8 cellular contexts compared by ENCODE assay signal in genomic region chr1:32178380-32179192, GRCh38. TPM values are rescaled to one million over a fixed set of nuclear protein-coding genes. Genes with fewer than 3 reads are reported as not detected.
DNase-seq lines count a peak whose midpoint lies in the region; ATAC-seq and TF ChIP-seq lines count a peak whose summit lies in the region.

No MANE protein-coding gene starts in this region.

- no peak overlapping the region for H4K8ac ChIP-seq in mesenchymal stem cell (ENCODE audit: low read length)

- POLR2A ChIA-PET in HEK293T (lab: Yijun Ruan, JAX): interaction anchor here (0.6 to 3.6 kb wide), 28 partner anchors 8 to 534 kb away, joined by 3 to 28 read pairs (median 4); partner anchors contain the start of genes BSDC1, CCDC28B, IQCC and KPNA6

- H3K14ac ChIP-seq in mesenchymal stem cell (ENCODE audit: low read length in 2 of 2): no peak overlapping the region

- no peaks in the 10 kb centered on the region for H3K9me3 ChIP-seq in heart right ventricle
- no peaks in the 10 kb centered on the region for H3K9me3 ChIP-seq in adrenal gland (replicated peaks in 1 of 3)
- no peaks in the 10 kb centered on the region for H3K9me3 ChIP-seq in mesenchymal stem cell (ENCODE audit: control insufficient read depth, low read length)
- no peaks in the 10 kb centered on the region for H3K9me3 ChIP-seq in aorta (ENCODE audit: control insufficient read depth, low read length)

- intact Hi-C loops in heart right ventricle (cut with DNase I): loop anchor here in 2 of 10 donors (5.0 to 10.0 kb wide), 2 partner anchors 64 to 71 kb away; partner anchors contain the start of gene KPNA6 (in 1 of the 2)
- intact Hi-C loops in left ventricle myocardium superior (cut with micrococcal nuclease): no loop called here
- intact Hi-C loops in adrenal gland (cut with DNase I): no loop called here
- intact Hi-C loops in aorta (cut with DNase I): loop anchor here in 1 of 2 donors (5.0 kb wide), 1 partner anchor 71 kb away; the partner anchor contains the start of gene KPNA6

- H2BK12ac ChIP-seq in mesenchymal stem cell (ENCODE audit: low read length in 2 of 2): no peak overlapping the region

- peak overlapping the region; percentile 67 for H2AK5ac ChIP-seq in mesenchymal stem cell (ENCODE audit: low read length, severe bottlenecking)

- peak overlapping the region; percentile 100 for H3K9ac ChIP-seq in mesenchymal stem cell (ENCODE audit: low read length)

- H3K27ac ChIP-seq in heart right ventricle (peak overlapping the region in 9 of 10 donors; percentile 73 to 98 (median 96)), adrenal gland (peak overlapping the region; percentile 65 to 98 (median 96)), mesenchymal stem cell (ENCODE audit: low read length, poor library complexity, severe bottlenecking) (no peak overlapping the region), aorta (ENCODE audit: low read depth in 1 of 2, low read length in 2 of 2) (peak overlapping the region; percentile 4 to 89)

- 87 to 91% methylated on average over 7 of the region's 7 CpGs for WGBS in heart right ventricle, 2 donors
- 75 to 84% (median 78%) methylated on average over 7 of the region's 7 CpGs for WGBS in adrenal gland, 4 donors
- WGBS in mesenchymal stem cell: 92% methylated on average over 6 of the region's 7 CpGs
- WGBS in aorta, 2 donors: 81% methylated on average over 7 of the region's 7 CpGs

- H2BK120ac ChIP-seq in mesenchymal stem cell (ENCODE audit: low read depth, low read length): no peak overlapping the region

- peaks cover 13% of the 10 kb centered on the region for H3K79me1 ChIP-seq in mesenchymal stem cell (replicated peaks; ENCODE audit: low read length, poor library complexity, severe bottlenecking)

- no peak overlapping the region for H2BK15ac ChIP-seq in mesenchymal stem cell (ENCODE audit: low read depth, poor library complexity, severe bottlenecking)

- no peaks in the 10 kb centered on the region for H3K27me3 ChIP-seq in heart right ventricle
- H3K27me3 ChIP-seq in adrenal gland: no peaks in the 10 kb centered on the region
- no peaks in the 10 kb centered on the region for H3K27me3 ChIP-seq in mesenchymal stem cell (ENCODE audit: control insufficient read depth in 1 of 2, insufficient read depth in 1 of 2, low read length in 2 of 2)
- H3K27me3 ChIP-seq in aorta (ENCODE audit: control insufficient read depth in 1 of 2, insufficient read depth in 2 of 2, low read length in 1 of 2): no peaks in the 10 kb centered on the region

- peaks cover 0 to 51% (median 3%) of the 10 kb centered on the region in 9 donors for H3K36me3 ChIP-seq in heart right ventricle
- H3K36me3 ChIP-seq in adrenal gland (replicated peaks in 1 of 2): peaks cover 0 to 20% of the 10 kb centered on the region in 2 donors
- peaks cover 33 to 49% of the 10 kb centered on the region in 2 experiments for H3K36me3 ChIP-seq in mesenchymal stem cell (ENCODE audit: control insufficient read depth in 1 of 2, insufficient read depth in 2 of 2, low read depth in 1 of 2, low read length in 2 of 2)
- no peaks in the 10 kb centered on the region for H3K36me3 ChIP-seq in aorta (ENCODE audit: control insufficient read depth in 1 of 2, insufficient read depth in 2 of 2, low read length in 1 of 2)

- H3K23ac ChIP-seq in mesenchymal stem cell (ENCODE audit: low read length in 2 of 2): no peak overlapping the region

- H3K4me3 ChIP-seq in heart right ventricle (peak overlapping the region in 9 of 10 donors; percentile 42 to 80 (median 73)), adrenal gland (peak overlapping the region in 1 of 4 donors; percentile 73), mesenchymal stem cell (ENCODE audit: insufficient read depth in 1 of 2, low read depth in 1 of 2, low read length in 2 of 2) (peak overlapping the region in 1 of 2 experiments; percentile 96), aorta (ENCODE audit: low read length in 2 of 2) (peak overlapping the region; percentile 20 to 21)

- TF ChIP-seq POLR2A in adrenal gland (IDR thresholded peaks at IDR 0.05): no peak

- H2BK5ac ChIP-seq in mesenchymal stem cell (ENCODE audit: low read depth, low read length, poor library complexity, severe bottlenecking): no peak overlapping the region

- H3K4me1 ChIP-seq in heart right ventricle: peaks cover 3 to 44% (median 32%) of the 10 kb centered on the region in 9 donors
- H3K4me1 ChIP-seq in adrenal gland (replicated peaks in 1 of 2): peaks cover 21 to 36% of the 10 kb centered on the region in 2 donors
- H3K4me1 ChIP-seq in mesenchymal stem cell (ENCODE audit: control insufficient read depth, insufficient read depth, low read depth, low read length): peaks cover 13% of the 10 kb centered on the region
- H3K4me1 ChIP-seq in aorta (ENCODE audit: control insufficient read depth in 1 of 2, insufficient read depth in 2 of 2, low read length in 2 of 2): no peaks in the 10 kb centered on the region

- DNase-seq in heart right ventricle: no peak
- no peak for DNase-seq in left ventricle myocardium superior
- no peak for DNase-seq in adrenal gland
- peak; percentile 36 for DNase-seq in mesenchymal stem cell
- no peak for DNase-seq in aorta
- no peak for DNase-seq in NCI-H2196 (lab: John Stamatoyannopoulos, UW; ENCODE audit: unreplicated experiment)
- no peak for DNase-seq in HEK293T (ENCODE audit: extremely low spot score)

- H3K4me2 ChIP-seq in mesenchymal stem cell (ENCODE audit: low read length, poor library complexity, severe bottlenecking): no peak overlapping the region

- ATAC-seq in heart right ventricle: no peak
- ATAC-seq in left ventricle myocardium superior: no peak
- no peak for ATAC-seq in aorta (ENCODE audit: low FRiP score)
- no peak for ATAC-seq in GM21381 (IDR thresholded peaks at IDR 0.05; ENCODE audit: unreplicated experiment)

- TF ChIP-seq CTCF in heart right ventricle (IDR thresholded peaks at IDR 0.05): no peak
- TF ChIP-seq CTCF in adrenal gland (IDR thresholded peaks at IDR 0.05): no peak

- no peak overlapping the region for H4K91ac ChIP-seq in mesenchymal stem cell (ENCODE audit: low read length)

- peak overlapping the region in 1 of 2 experiments; percentile 49 for H3K4ac ChIP-seq in mesenchymal stem cell (ENCODE audit: low read depth in 1 of 2, low read length in 2 of 2)

- CTCF ChIA-PET in HEK293T (lab: Yijun Ruan, JAX): interaction anchor here (0.6 to 1.2 kb wide), 2 partner anchors 37 to 615 kb away, joined by 3 read pairs; no protein-coding TSS in a partner anchor

- no peak overlapping the region for H3K18ac ChIP-seq in mesenchymal stem cell (ENCODE audit: low read depth in 1 of 2, low read length in 2 of 2)

- no peak overlapping the region for H2AFZ ChIP-seq in mesenchymal stem cell (ENCODE audit: low read depth, low read length)

TF ChIP-seq in HEK293T, 16 proteins besides CTCF, POLR2A, EP300 and RAD21 (continues in another document):
- TF ChIP-seq ELF4 (IDR thresholded peaks at IDR 0.05): no peak
- no peak for TF ChIP-seq PKNOX1 (IDR thresholded peaks at IDR 0.05)
- TF ChIP-seq ARNT (IDR thresholded peaks at IDR 0.05): no peak
- TF ChIP-seq BHLHE40 (IDR thresholded peaks at IDR 0.05; ENCODE audit: borderline replicate concordance): no peak
- no peak for TF ChIP-seq L3MBTL2 (conservative IDR thresholded peaks at IDR 0.05)

RNA-seq across cellular contexts. Expression of gene TXLNA, which starts 0.9 kb away (rescaled TPM):
- total RNA-seq in heart right ventricle (10 to 100 TPM; 13.7 to 28.9 (median 17.3) TPM), left ventricle myocardium superior (16.5 TPM), adrenal gland (10 to 100 TPM; 57.5 to 97.4 (median 68.3) TPM), aorta (10 to 100 TPM; 46.7 to 55.5 TPM)
- polyA plus RNA-seq in heart right ventricle (10 to 100 TPM in 1 of 2 donors, 1 to 10 TPM in 1; 7.5 to 11.7 TPM), adrenal gland (10 to 100 TPM; 14.9 to 51.0 (median 25.7) TPM), aorta (10 to 100 TPM; 14.3 to 23.9 TPM)
- polyA plus RNA-seq in mesenchymal stem cell (2013, experiment 1 of 2): 37.9 TPM
- 37.1 TPM for polyA plus RNA-seq in mesenchymal stem cell (2013, experiment 2 of 2)

RNA-seq across cellular contexts. Expression of gene CCDC28B, which starts 21.8 kb away (rescaled TPM):
- total RNA-seq in heart right ventricle (10 to 100 TPM; 11.8 to 25.5 (median 16.3) TPM), left ventricle myocardium superior (33.2 TPM), adrenal gland (10 to 100 TPM; 11.4 to 31.4 (median 20.1) TPM), aorta (1 to 10 TPM; 4.8 to 7.1 TPM)
- polyA plus RNA-seq in heart right ventricle (10 to 100 TPM; 21.3 to 42.7 TPM), adrenal gland (10 to 100 TPM in 2 of 3 donors, 1 to 10 TPM in 1; 3.4 to 47.7 (median 42.6) TPM), aorta (10 to 100 TPM in 1 of 2 donors, 1 to 10 TPM in 1; 2.8 to 10.5 TPM)
- 30.4 TPM for polyA plus RNA-seq in mesenchymal stem cell (2013, experiment 1 of 2)
- polyA plus RNA-seq in mesenchymal stem cell (2013, experiment 2 of 2): 29.0 TPM

RNA-seq across cellular contexts. Expression of gene IQCC, which starts 26.9 kb away (rescaled TPM):
- total RNA-seq in heart right ventricle: 1 to 10 TPM in 4 of 10 donors, under 1 TPM in 6; 0.34 to 1.2 (median 0.90) TPM
- polyA plus RNA-seq in heart right ventricle: 1 to 10 TPM in 1 of 2 donors, under 1 TPM in 1; 0.87 to 2.0 TPM
- total RNA-seq in left ventricle myocardium superior: 0.92 TPM
- 1 to 10 TPM; 1.5 to 3.6 (median 2.5) TPM for total RNA-seq in adrenal gland
- 1 to 10 TPM; 3.1 to 3.9 (median 3.6) TPM for polyA plus RNA-seq in adrenal gland
- polyA plus RNA-seq in mesenchymal stem cell (2013, experiment 1 of 2): 1.2 TPM
- polyA plus RNA-seq in mesenchymal stem cell (2013, experiment 2 of 2): 1.1 TPM
- 1 to 10 TPM in 1 of 2 donors, under 1 TPM in 1; 0.62 to 1.4 TPM for total RNA-seq in aorta
- polyA plus RNA-seq in aorta: 1 to 10 TPM in 1 of 2 donors, under 1 TPM in 1; 0.50 to 2.4 TPM

RNA-seq across cellular contexts. Expression of gene DCDC2B, which starts 30.3 kb away (rescaled TPM):
- total RNA-seq in heart right ventricle: not detected
- polyA plus RNA-seq in heart right ventricle: not detected
- not detected for total RNA-seq in left ventricle myocardium superior
- total RNA-seq in adrenal gland: not detected
- not detected for polyA plus RNA-seq in adrenal gland
- polyA plus RNA-seq in mesenchymal stem cell (2013, experiment 1 of 2): not detected
- not detected for polyA plus RNA-seq in mesenchymal stem cell (2013, experiment 2 of 2)
- total RNA-seq in aorta: not detected
- not detected for polyA plus RNA-seq in aorta

RNA-seq across cellular contexts. Expression of gene TMEM234, which starts 43.6 kb away (rescaled TPM):
- total RNA-seq in heart right ventricle (10 to 100 TPM in 6 of 10 donors, 1 to 10 TPM in 4; 8.1 to 12.8 (median 11.1) TPM), left ventricle myocardium superior (7.4 TPM), adrenal gland (10 to 100 TPM in 6 of 8 donors, 1 to 10 TPM in 2; 2.1 to 27.1 (median 16.3) TPM), aorta (10 to 100 TPM; 18.0 to 24.3 TPM)
- polyA plus RNA-seq in heart right ventricle (10 to 100 TPM; 14.9 to 19.6 TPM), adrenal gland (10 to 100 TPM; 10.2 to 57.7 (median 34.6) TPM), aorta (10 to 100 TPM; 10.4 to 21.0 TPM)
- polyA plus RNA-seq in mesenchymal stem cell (2013, experiment 1 of 2): 22.6 TPM
- 24.2 TPM for polyA plus RNA-seq in mesenchymal stem cell (2013, experiment 2 of 2)
